25 cellular contexts compared by ENCODE assay signal in genomic region chr12:132320767-132321211, GRCh38. TPM values are rescaled to one million over a fixed set of nuclear protein-coding genes. Genes with fewer than 3 reads are reported as not detected.
"Had no signal": no experiment of that assay in that cellular context is flagged by ENCODE, and none has a peak within 500 bp of the region (broad histone marks: within the 10 kb centered on the region; RNA-seq: fewer than 3 reads in every experiment).

No MANE protein-coding gene starts in this region.

- H3K27ac ChIP-seq: adrenal gland, breast epithelium, Peyer's patch, RWPE1 had no signal

- H3K27me3 Mint-ChIP-seq: activated CD4-positive, alpha-beta T cell treated with anti-CD3 and anti-CD28 coated beads, Interleukin-2, amount 10 ng/mL, durations not matched to agents 7 days and 5 days had no signal

- DNase-seq: activated CD4-positive, alpha-beta memory T cell treated with anti-CD3 and anti-CD28 coated beads for 36 hours; activated CD4-positive, alpha-beta T cell treated with anti-CD3 and anti-CD28 coated beads, Interleukin-2, amount 10 ng/mL, durations not matched to agents 7 days and 5 days; activated CD8-positive, alpha-beta memory T cell treated with anti-CD3 and anti-CD28 coated beads for 24 hours; activated gamma-delta T cell; activated naive CD4-positive, alpha-beta T cell treated with anti-CD3 and anti-CD28 coated beads for 36 hours; activated naive CD8-positive, alpha-beta T cell treated with anti-CD3 and anti-CD28 coated beads, Interleukin-2, amount 10 ng/mL, durations not matched to agents 7 days and 5 days; activated T-cell treated with anti-CD3 and anti-CD28 coated beads, Interleukin-2, amount 50 U/mL, for 48 hours; adrenal gland; anterior cingulate cortex; central memory CD4-positive, alpha-beta T cell; Kasumi-1; NCI-H1105 treated with DMSO at 0.1 percent for 48 hours; NCI-H1436 treated with DMSO at 0.1 percent for 48 hours; NCI-H187; NCI-H2081; NCI-H510A treated with DMSO at 0.1 percent for 48 hours; Peyer's patch; SIG-M5; T-helper 9 cell had no signal

- H3K9me3 ChIP-seq: adrenal gland, breast epithelium, Peyer's patch had no signal

- H3K27me3 ChIP-seq: adrenal gland, Peyer's patch had no signal

- H3K4me1 ChIP-seq: adrenal gland, breast epithelium, Peyer's patch had no signal

- H3K4me1 Mint-ChIP-seq: activated T-helper 17 cell treated with anti-CD3 and anti-CD28 coated beads, Interleukin-2, amount 50 U/mL, for 72 hours; WTC11 had no signal

- H3K36me3 Mint-ChIP-seq: activated CD4-positive, alpha-beta memory T cell treated with anti-CD3 and anti-CD28 coated beads for 36 hours; activated naive CD8-positive, alpha-beta T cell treated with anti-CD3 and anti-CD28 coated beads, Interleukin-2, amount 10 ng/mL, durations not matched to agents 7 days and 5 days; WTC11 had no signal

- ATAC-seq: activated T-helper 17 cell treated with anti-CD3 and anti-CD28 coated beads, Interleukin-2, amount 50 U/mL, for 72 hours; K562; T-helper 17 cell; WTC11 had no signal

- H3K9me3 Mint-ChIP-seq: activated CD4-positive, alpha-beta memory T cell treated with anti-CD3 and anti-CD28 coated beads for 36 hours; activated CD4-positive, alpha-beta T cell treated with anti-CD3 and anti-CD28 coated beads, Interleukin-2, amount 10 ng/mL, durations not matched to agents 7 days and 5 days; activated naive CD4-positive, alpha-beta T cell treated with anti-CD3 and anti-CD28 coated beads for 36 hours; activated naive CD8-positive, alpha-beta T cell treated with anti-CD3 and anti-CD28 coated beads, Interleukin-2, amount 10 ng/mL, durations not matched to agents 7 days and 5 days; activated T-helper 17 cell treated with anti-CD3 and anti-CD28 coated beads, Interleukin-2, amount 50 U/mL, for 72 hours; WTC11 had no signal

- H3K4me3 ChIP-seq: adrenal gland, breast epithelium, K562, Peyer's patch had no signal

- H3K4me3 Mint-ChIP-seq: activated CD4-positive, alpha-beta memory T cell treated with anti-CD3 and anti-CD28 coated beads for 36 hours; activated CD4-positive, alpha-beta T cell treated with anti-CD3 and anti-CD28 coated beads, Interleukin-2, amount 10 ng/mL, durations not matched to agents 7 days and 5 days; activated naive CD4-positive, alpha-beta T cell treated with anti-CD3 and anti-CD28 coated beads for 36 hours; activated naive CD8-positive, alpha-beta T cell treated with anti-CD3 and anti-CD28 coated beads, Interleukin-2, amount 10 ng/mL, durations not matched to agents 7 days and 5 days; activated T-helper 17 cell treated with anti-CD3 and anti-CD28 coated beads, Interleukin-2, amount 50 U/mL, for 72 hours; T-helper 17 cell; WTC11 had no signal

- H3K36me3 ChIP-seq: adrenal gland, breast epithelium, Peyer's patch had no signal

RNA-seq across cellular contexts. Expression of gene GALNT9, which starts 8.6 kb away (rescaled TPM):
- total RNA-seq: activated CD4-positive, alpha-beta T cell treated with anti-CD3 and anti-CD28 coated beads, Interleukin-2, amount 10 ng/mL, durations not matched to agents 7 days and 5 days; activated naive CD8-positive, alpha-beta T cell treated with anti-CD3 and anti-CD28 coated beads, Interleukin-2, amount 10 ng/mL, durations not matched to agents 7 days and 5 days; K562; Peyer's patch; T-helper 17 cell had no signal
- polyA plus RNA-seq: K562 had no signal
